ENCODE assay signal across 1 cellular context in the genomic region with DNA sequence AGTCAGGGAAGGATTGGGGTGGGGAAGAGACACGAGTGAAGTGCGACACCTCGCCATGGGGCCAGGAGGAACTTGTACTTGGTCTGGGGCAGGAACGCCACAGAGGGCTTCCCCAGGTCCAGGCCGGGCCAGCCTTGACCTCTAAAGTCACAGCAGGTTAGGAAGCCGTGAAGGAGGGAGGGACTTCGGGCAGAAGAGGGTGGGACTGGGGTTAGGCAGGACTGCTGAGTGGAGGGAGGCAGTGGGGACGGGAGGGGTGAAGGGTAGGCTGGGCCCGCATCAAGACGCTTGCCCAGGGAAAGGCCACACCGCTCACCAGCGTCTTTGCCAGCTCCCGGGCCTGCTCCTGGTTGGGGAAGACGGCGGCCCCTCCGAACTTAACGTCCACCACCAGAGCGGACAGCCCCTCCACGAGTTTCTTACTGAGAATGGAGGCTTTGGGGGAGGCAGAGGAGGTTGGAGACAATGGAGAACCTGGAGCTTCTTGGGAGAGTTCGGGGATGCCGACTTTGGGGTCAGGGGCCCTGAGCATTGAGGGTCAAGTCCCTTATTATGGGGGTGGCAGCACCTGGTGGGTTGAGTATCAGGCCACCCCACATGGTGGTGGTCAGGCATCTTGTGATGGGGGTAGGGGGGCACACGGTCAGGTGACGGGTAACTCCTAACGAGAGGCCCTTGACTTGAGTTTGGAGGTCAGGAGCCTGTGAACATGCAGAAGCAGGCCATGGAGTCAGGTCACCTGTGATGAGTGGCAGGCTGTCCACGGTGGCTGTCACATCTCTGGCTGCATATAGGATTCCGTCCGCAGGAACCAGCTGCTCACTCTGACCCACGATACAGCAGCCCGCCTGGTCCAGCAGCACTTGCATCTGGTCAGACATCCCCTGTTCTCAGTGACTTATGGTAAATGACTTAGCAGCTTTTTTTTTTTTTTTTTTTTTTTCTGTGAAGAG.
TF ChIP-seq lines count a peak whose summit lies in the region.

No MANE protein-coding gene starts in this region.

TF ChIP-seq in GM12878, 131 proteins besides CTCF, POLR2A, EP300 and RAD21 (continued from another document):
- TF ChIP-seq, protein P1, sequence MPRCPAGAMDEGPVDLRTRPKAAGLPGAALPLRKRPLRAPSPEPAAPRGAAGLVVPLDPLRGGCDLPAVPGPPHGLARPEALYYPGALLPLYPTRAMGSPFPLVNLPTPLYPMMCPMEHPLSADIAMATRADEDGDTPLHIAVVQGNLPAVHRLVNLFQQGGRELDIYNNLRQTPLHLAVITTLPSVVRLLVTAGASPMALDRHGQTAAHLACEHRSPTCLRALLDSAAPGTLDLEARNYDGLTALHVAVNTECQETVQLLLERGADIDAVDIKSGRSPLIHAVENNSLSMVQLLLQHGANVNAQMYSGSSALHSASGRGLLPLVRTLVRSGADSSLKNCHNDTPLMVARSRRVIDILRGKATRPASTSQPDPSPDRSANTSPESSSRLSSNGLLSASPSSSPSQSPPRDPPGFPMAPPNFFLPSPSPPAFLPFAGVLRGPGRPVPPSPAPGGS (IDR thresholded peaks at IDR 0.05; ENCODE audit: borderline replicate concordance, insufficient read depth, low read depth, low read length, poor library complexity, severe bottlenecking) = peak; percentile 29
- TF ChIP-seq, protein P2, sequence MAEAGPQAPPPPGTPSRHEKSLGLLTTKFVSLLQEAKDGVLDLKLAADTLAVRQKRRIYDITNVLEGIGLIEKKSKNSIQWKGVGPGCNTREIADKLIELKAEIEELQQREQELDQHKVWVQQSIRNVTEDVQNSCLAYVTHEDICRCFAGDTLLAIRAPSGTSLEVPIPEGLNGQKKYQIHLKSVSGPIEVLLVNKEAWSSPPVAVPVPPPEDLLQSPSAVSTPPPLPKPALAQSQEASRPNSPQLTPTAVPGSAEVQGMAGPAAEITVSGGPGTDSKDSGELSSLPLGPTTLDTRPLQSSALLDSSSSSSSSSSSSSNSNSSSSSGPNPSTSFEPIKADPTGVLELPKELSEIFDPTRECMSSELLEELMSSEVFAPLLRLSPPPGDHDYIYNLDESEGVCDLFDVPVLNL (IDR thresholded peaks at IDR 0.05; ENCODE audit: low read depth, low read length) = no peak
- no peak for TF ChIP-seq TARDBP (IDR thresholded peaks at IDR 0.05; ENCODE audit: borderline replicate concordance)
- no peak for TF ChIP-seq CHD4 (IDR thresholded peaks at IDR 0.05)
- no peak for TF ChIP-seq RB1 (IDR thresholded peaks at IDR 0.05; ENCODE audit: borderline replicate concordance)
- TF ChIP-seq, protein P3, sequence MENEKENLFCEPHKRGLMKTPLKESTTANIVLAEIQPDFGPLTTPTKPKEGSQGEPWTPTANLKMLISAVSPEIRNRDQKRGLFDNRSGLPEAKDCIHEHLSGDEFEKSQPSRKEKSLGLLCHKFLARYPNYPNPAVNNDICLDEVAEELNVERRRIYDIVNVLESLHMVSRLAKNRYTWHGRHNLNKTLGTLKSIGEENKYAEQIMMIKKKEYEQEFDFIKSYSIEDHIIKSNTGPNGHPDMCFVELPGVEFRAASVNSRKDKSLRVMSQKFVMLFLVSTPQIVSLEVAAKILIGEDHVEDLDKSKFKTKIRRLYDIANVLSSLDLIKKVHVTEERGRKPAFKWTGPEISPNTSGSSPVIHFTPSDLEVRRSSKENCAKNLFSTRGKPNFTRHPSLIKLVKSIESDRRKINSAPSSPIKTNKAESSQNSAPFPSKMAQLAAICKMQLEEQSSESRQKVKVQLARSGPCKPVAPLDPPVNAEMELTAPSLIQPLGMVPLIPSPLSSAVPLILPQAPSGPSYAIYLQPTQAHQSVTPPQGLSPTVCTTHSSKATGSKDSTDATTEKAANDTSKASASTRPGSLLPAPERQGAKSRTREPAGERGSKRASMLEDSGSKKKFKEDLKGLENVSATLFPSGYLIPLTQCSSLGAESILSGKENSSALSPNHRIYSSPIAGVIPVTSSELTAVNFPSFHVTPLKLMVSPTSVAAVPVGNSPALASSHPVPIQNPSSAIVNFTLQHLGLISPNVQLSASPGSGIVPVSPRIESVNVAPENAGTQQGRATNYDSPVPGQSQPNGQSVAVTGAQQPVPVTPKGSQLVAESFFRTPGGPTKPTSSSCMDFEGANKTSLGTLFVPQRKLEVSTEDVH (IDR thresholded peaks at IDR 0.05; ENCODE audit: low read depth, partially characterized antibody) = no peak
- TF ChIP-seq MXI1 (IDR thresholded peaks at IDR 0.05; ENCODE audit: low read depth, low read length) = no peak
- TF ChIP-seq NFXL1 (IDR thresholded peaks at IDR 0.05; ENCODE audit: borderline replicate concordance) = no peak
- TF ChIP-seq RELA (IDR thresholded peaks at IDR 0.05; ENCODE audit: borderline replicate concordance, partially characterized antibody) = no peak
- TF ChIP-seq POLR2AphosphoS2 (IDR thresholded peaks at IDR 0.05; ENCODE audit: low read depth, low read length) = peak; percentile 91
- peak; percentile 5 for TF ChIP-seq NR2F1 (conservative IDR thresholded peaks at IDR 0.05)
- no peak; the same call in 1 of the 2 replicates for TF ChIP-seq SMAD5 (IDR thresholded peaks at IDR 0.05; ENCODE audit: low read depth)
- no peak for TF ChIP-seq FOXK2 (IDR thresholded peaks at IDR 0.05)
